1 cellular context compared by ENCODE assay signal in the genomic region with DNA sequence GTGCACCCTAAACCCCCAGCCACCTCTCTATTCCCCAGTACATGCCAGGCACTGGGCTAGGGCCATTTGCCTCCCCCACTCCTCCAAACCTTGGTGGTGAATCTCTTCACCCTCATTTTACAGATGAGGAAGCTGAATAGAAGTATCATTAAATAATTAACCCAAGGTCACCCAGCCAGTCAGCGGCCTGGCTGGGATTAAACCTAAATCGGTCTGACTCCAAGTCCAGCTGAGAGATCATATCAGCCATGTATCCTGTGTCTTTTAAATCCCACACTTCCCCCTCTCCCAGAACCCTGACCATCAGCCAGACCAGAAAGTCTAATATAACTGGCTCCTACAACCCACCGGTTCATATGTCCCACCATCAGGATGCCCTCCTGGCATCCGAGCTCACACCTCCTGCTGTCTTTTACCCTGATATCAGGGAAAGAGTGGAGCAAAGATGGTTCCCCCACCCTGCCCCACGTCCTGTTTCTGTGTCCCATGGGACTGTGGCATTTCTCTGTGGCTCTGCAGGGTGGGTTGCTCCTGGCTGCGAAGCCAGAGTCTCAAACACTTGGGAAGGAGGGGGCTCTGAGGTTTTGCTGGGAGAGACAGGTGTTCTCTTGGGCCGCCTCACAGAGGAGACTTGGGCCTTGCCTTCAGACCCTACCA.
A peak's percentile ranks its signal among the peaks of the same experiment; 100 is the strongest.
TF ChIP-seq lines count a peak whose summit lies in the region.

No MANE protein-coding gene starts in this region.

TF ChIP-seq in K562, 482 proteins besides CTCF, POLR2A, EP300 and RAD21:
- TF ChIP-seq GATAD2A (IDR thresholded peaks at IDR 0.05) (no peak), NR4A1 (CRISPR knock-in tag; IDR thresholded peaks at IDR 0.05) (no peak), NR4A1 (tag; IDR thresholded peaks at IDR 0.05) (peak; percentile 41; the same call in 1 of the 2 replicates), ZBTB2 (IDR thresholded peaks at IDR 0.05) (no peak), CBFA2T3 (IDR thresholded peaks at IDR 0.05) (no peak), RERE (CRISPR knock-in tag; IDR thresholded peaks at IDR 0.05; ENCODE audit: borderline replicate concordance) (no peak), ARID1B (IDR thresholded peaks at IDR 0.05) (no peak), SMARCE1 (IDR thresholded peaks at IDR 0.05) (0 out of 2 replicates have a peak, but pooled peaks have one; percentile 16), HDAC3 (IDR thresholded peaks at IDR 0.05; ENCODE audit: borderline replicate concordance, partially characterized antibody) (no peak), HSF4 (CRISPR knock-in tag; IDR thresholded peaks at IDR 0.05; ENCODE audit: borderline replicate concordance) (peak; percentile 57; the same call in 1 of the 2 replicates), ZNF165 (CRISPR knock-in tag; IDR thresholded peaks at IDR 0.05; ENCODE audit: borderline replicate concordance) (no peak), ZNF12 (CRISPR knock-in tag; IDR thresholded peaks at IDR 0.05) (0 out of 2 replicates have a peak, but pooled peaks have one; percentile 11), DDX20 (tag; IDR thresholded peaks at IDR 0.05; ENCODE audit: low read depth) (peak; percentile 21; the same call in 1 of the 2 replicates), BACH1 (tag; IDR thresholded peaks at IDR 0.05) (peak; percentile 59; the same call in 1 of the 2 replicates), ZNF23 (CRISPR knock-in tag; IDR thresholded peaks at IDR 0.05) (no peak), PTBP1 (IDR thresholded peaks at IDR 0.05; ENCODE audit: low read depth, low read length) (no peak), XRCC4 (IDR thresholded peaks at IDR 0.05; ENCODE audit: extremely low read depth, insufficient read depth, insufficient read length) (no peak)
- TF ChIP-seq, protein P1, sequence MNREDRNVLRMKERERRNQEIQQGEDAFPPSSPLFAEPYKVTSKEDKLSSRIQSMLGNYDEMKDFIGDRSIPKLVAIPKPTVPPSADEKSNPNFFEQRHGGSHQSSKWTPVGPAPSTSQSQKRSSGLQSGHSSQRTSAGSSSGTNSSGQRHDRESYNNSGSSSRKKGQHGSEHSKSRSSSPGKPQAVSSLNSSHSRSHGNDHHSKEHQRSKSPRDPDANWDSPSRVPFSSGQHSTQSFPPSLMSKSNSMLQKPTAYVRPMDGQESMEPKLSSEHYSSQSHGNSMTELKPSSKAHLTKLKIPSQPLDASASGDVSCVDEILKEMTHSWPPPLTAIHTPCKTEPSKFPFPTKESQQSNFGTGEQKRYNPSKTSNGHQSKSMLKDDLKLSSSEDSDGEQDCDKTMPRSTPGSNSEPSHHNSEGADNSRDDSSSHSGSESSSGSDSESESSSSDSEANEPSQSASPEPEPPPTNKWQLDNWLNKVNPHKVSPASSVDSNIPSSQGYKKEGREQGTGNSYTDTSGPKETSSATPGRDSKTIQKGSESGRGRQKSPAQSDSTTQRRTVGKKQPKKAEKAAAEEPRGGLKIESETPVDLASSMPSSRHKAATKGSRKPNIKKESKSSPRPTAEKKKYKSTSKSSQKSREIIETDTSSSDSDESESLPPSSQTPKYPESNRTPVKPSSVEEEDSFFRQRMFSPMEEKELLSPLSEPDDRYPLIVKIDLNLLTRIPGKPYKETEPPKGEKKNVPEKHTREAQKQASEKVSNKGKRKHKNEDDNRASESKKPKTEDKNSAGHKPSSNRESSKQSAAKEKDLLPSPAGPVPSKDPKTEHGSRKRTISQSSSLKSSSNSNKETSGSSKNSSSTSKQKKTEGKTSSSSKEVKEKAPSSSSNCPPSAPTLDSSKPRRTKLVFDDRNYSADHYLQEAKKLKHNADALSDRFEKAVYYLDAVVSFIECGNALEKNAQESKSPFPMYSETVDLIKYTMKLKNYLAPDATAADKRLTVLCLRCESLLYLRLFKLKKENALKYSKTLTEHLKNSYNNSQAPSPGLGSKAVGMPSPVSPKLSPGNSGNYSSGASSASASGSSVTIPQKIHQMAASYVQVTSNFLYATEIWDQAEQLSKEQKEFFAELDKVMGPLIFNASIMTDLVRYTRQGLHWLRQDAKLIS (CRISPR knock-in tag; IDR thresholded peaks at IDR 0.05) = no peak
